ENCODE assay signal across 15 cellular contexts in genomic region chr15:70704166-70704565, GRCh38. TPM values are rescaled to one million over a fixed set of nuclear protein-coding genes. Genes with fewer than 3 reads are reported as not detected.
A peak's percentile ranks its signal among the peaks of the same experiment; 100 is the strongest.
DNase-seq lines count a peak whose midpoint lies in the region; ATAC-seq and TF ChIP-seq lines count a peak whose summit lies in the region.
"Had no signal": no experiment of that assay in that cellular context is flagged by ENCODE, and none has a peak within 500 bp of the region (broad histone marks: within the 10 kb centered on the region; RNA-seq: fewer than 3 reads in every experiment).

No MANE protein-coding gene starts in this region.

- no peaks in the 10 kb centered on the region for H3K36me3 ChIP-seq in right atrium auricular region
- no peaks in the 10 kb centered on the region for H3K36me3 ChIP-seq in SK-N-MC (ENCODE audit: insufficient read depth, low read length)
- H3K36me3 ChIP-seq: gastroesophageal sphincter, SJCRH30 had no signal

- no peak overlapping the region for H3K9ac ChIP-seq in SK-N-MC (ENCODE audit: insufficient read length)

- H3K4me3 ChIP-seq in right atrium auricular region (no peak overlapping the region), SK-N-MC (no peak overlapping the region)
- H3K4me3 ChIP-seq: gastroesophageal sphincter, SJCRH30 had no signal

- DNase-seq in right atrium auricular region (ENCODE audit: low spot score) (no peak), cardiac septum (ENCODE audit: low spot score) (no peak), SK-N-MC (ENCODE audit: low read depth, low spot score) (no peak), mesothelial cell of epicardium (ENCODE audit: low spot score in 2 of 2, unreplicated experiment in 2 of 2) (no peak), dermis blood vessel endothelial cell (no peak), iPS-NIHi7 (ENCODE audit: extremely low spot score) (no peak), posterior vena cava (ENCODE audit: low spot score) (no peak)
- DNase-seq: activated CD4-positive, alpha-beta memory T cell treated with anti-CD3 and anti-CD28 coated beads for 36 hours; cerebellar nuclear complex; COR-L47; SJCRH30; substantia nigra had no signal

- H3K9me3 ChIP-seq in right atrium auricular region, result no peaks in the 10 kb centered on the region
- no peaks in the 10 kb centered on the region for H3K9me3 ChIP-seq in SK-N-MC (ENCODE audit: low read depth, low read length)
- H3K9me3 ChIP-seq: gastroesophageal sphincter, SJCRH30 had no signal

- peak overlapping the region; percentile 60 to 75 for H3K27ac ChIP-seq in right atrium auricular region
- H3K27ac ChIP-seq in SK-N-MC, result peak overlapping the region; percentile 93; the same call in 1 of the 2 replicates

- H3K9me3 Mint-ChIP-seq in mesothelial cell of epicardium, result peaks cover 9% of the 10 kb centered on the region
- H3K9me3 Mint-ChIP-seq: activated CD4-positive, alpha-beta memory T cell treated with anti-CD3 and anti-CD28 coated beads for 36 hours had no signal

- peak overlapping the region; percentile 94 for H3K27ac Mint-ChIP-seq in mesothelial cell of epicardium
- H3K27ac Mint-ChIP-seq: activated CD4-positive, alpha-beta memory T cell treated with anti-CD3 and anti-CD28 coated beads for 36 hours; progenitor cell of endocrine pancreas had no signal

- H3K27me3 Mint-ChIP-seq in mesothelial cell of epicardium (ENCODE audit: low read depth), result no peaks in the 10 kb centered on the region

- H3K4me1 Mint-ChIP-seq in mesothelial cell of epicardium, result peaks cover 52% of the 10 kb centered on the region

- no peak for ATAC-seq in HG03196 (IDR thresholded peaks at IDR 0.05; ENCODE audit: unreplicated experiment)

- no peaks in the 10 kb centered on the region for H3K27me3 ChIP-seq in right atrium auricular region
- H3K27me3 ChIP-seq: gastroesophageal sphincter, SJCRH30 had no signal

- H3K4me1 ChIP-seq in right atrium auricular region, result peaks cover 0 to 53% of the 10 kb centered on the region in 2 donors

- H3K36me3 Mint-ChIP-seq in mesothelial cell of epicardium, result peaks cover 8% of the 10 kb centered on the region
- H3K36me3 Mint-ChIP-seq: activated CD4-positive, alpha-beta memory T cell treated with anti-CD3 and anti-CD28 coated beads for 36 hours had no signal

- intact Hi-C loops in cardiac septum (cut with DNase I), result no loop called here
- intact Hi-C loops in posterior vena cava (cut with DNase I), result no loop called here

- TF ChIP-seq CTCF in right atrium auricular region (IDR thresholded peaks at IDR 0.05) (no peak), mesothelial cell of epicardium (IDR thresholded peaks at IDR 0.05; ENCODE audit: unreplicated experiment) (no peak)

- H3K4me3 Mint-ChIP-seq in mesothelial cell of epicardium, result no peak overlapping the region
- H3K4me3 Mint-ChIP-seq: activated CD4-positive, alpha-beta memory T cell treated with anti-CD3 and anti-CD28 coated beads for 36 hours had no signal

RNA-seq across cellular contexts. Expression of gene UACA, which starts 59.2 kb away (rescaled TPM):
- total RNA-seq in right atrium auricular region, result 10 to 100 TPM; 18.4 to 30.1 TPM
- 78.0 TPM for total RNA-seq in cardiac septum
- total RNA-seq in mesothelial cell of epicardium, result 64.6 to 70.3 TPM (median 68.5 TPM) in 3 replicates
- 170 and 185 TPM in 2 replicates for total RNA-seq in dermis blood vessel endothelial cell
- total RNA-seq in posterior vena cava, result 100 to 1,000 TPM in 1 of 2 donors, 10 to 100 TPM in 1; 86.6 to 114 TPM
